Comparison of ENCODE assay signal across 8 cellular contexts in the genomic region with DNA sequence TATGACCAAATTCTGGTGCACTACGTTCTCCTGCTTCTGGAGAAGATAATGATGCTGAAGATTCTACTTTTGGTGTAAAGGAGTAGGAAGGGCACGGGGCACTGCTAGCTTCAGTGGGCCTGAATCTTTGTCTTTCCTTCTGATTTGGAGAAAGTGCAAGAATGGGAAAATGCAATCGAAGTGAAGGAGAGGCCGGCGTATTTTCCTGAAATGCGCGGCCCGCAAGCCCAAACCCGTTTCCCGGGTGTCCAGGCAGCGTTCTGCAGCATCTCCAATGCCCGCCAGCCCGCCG. TPM values are rescaled to one million over a fixed set of nuclear protein-coding genes. Genes with fewer than 3 reads are reported as not detected.
DNase-seq lines count a peak whose midpoint lies in the region; ATAC-seq and TF ChIP-seq lines count a peak whose summit lies in the region.

No MANE protein-coding gene starts in this region.

- TF ChIP-seq POLR2A in sigmoid colon (IDR thresholded peaks at IDR 0.05) = no peak

- no peak overlapping the region for H3K27ac ChIP-seq in SK-N-MC
- peak overlapping the region; percentile 94 to 99 (median 96) for H3K27ac ChIP-seq in sigmoid colon

- no peak for DNase-seq in SK-N-MC (ENCODE audit: low read depth, low spot score)
- no peak for DNase-seq in fibroblast of pulmonary artery (ENCODE audit: low read depth)
- no peak for DNase-seq in sigmoid colon
- no peak for DNase-seq in stimulated activated CD4-positive, alpha-beta T cell treated with anti-CD3 and anti-CD28 coated beads, Interleukin-15, amount 100 ng/mL, for 24 hours
- no peak for DNase-seq in SIG-M5 treated with dmso at 0.1 percent for 504 hours (lab: John Stamatoyannopoulos, UW; ENCODE audit: unreplicated experiment)

- H3K9me3 ChIP-seq in SK-N-MC (ENCODE audit: low read depth, low read length) (no peaks in the 10 kb centered on the region), sigmoid colon (no peaks in the 10 kb centered on the region)

- intact Hi-C loops in sigmoid colon (cut with DNase I) = loop anchor here (2.0 to 10.0 kb wide), 3 partner anchors 55 to 543 kb away; a partner anchor contains a TSS

- ATAC-seq in GM18867 (IDR thresholded peaks at IDR 0.05; ENCODE audit: unreplicated experiment) (peak; percentile 4), HG02852 (IDR thresholded peaks at IDR 0.05; ENCODE audit: unreplicated experiment) (no peak), GM21526 (IDR thresholded peaks at IDR 0.05; ENCODE audit: low FRiP score, unreplicated experiment) (no peak)

- WGBS in sigmoid colon, 2 donors = 0 to 2% methylated on average over 14 of the region's 14 CpGs

- no peak for TF ChIP-seq CTCF in fibroblast of pulmonary artery (IDR thresholded peaks at IDR 0.05; ENCODE audit: low read length, missing control alignments)
- no peak for TF ChIP-seq CTCF in sigmoid colon (IDR thresholded peaks at IDR 0.05)

- peaks cover 0 to 47% (median 42%) of the 10 kb centered on the region in 4 donors for H3K4me1 ChIP-seq in sigmoid colon

- peak overlapping the region; percentile 84 for H3K4me3 ChIP-seq in SK-N-MC
- H3K4me3 ChIP-seq in fibroblast of pulmonary artery (replicated peaks; ENCODE audit: low read depth, low read length) = peak overlapping the region; percentile 35
- peak overlapping the region; percentile 18 to 94 (median 77) for H3K4me3 ChIP-seq in sigmoid colon

- no peaks in the 10 kb centered on the region for H3K27me3 ChIP-seq in sigmoid colon

- H3K36me3 ChIP-seq in SK-N-MC (ENCODE audit: insufficient read depth, low read length) (0 out of 2 replicates have a peak, but pooled peaks cover 3% of the 10 kb centered on the region), sigmoid colon (no peaks in the 10 kb centered on the region)

- TF ChIP-seq EP300 in sigmoid colon (IDR thresholded peaks at IDR 0.05) = no peak

- H3K9ac ChIP-seq in SK-N-MC (ENCODE audit: insufficient read length) = peak overlapping the region; percentile 78

RNA-seq across cellular contexts. Expression of a gene that starts 0.4 kb away (rescaled TPM):
- total RNA-seq in sigmoid colon = 10 to 100 TPM; 27.1 to 86.1 (median 35.3) TPM
- polyA plus RNA-seq in sigmoid colon = 10 to 100 TPM; 11.3 to 29.3 (median 13.8) TPM

RNA-seq across cellular contexts. Expression of a gene that starts 6.7 kb away (rescaled TPM):
- total RNA-seq in sigmoid colon = 10 to 100 TPM; 43.8 to 76.7 (median 54.8) TPM
- 10 to 100 TPM; 13.8 to 25.1 (median 13.9) TPM for polyA plus RNA-seq in sigmoid colon
